ENCODE assay signal across 35 cellular contexts in genomic region chr16:49496656-49497055, GRCh38.
"Had no signal": no experiment of that assay in that cellular context is flagged by ENCODE, and none has a peak within 500 bp of the region (broad histone marks: within the 10 kb centered on the region; RNA-seq: fewer than 3 reads in every experiment).

No MANE protein-coding gene starts in this region.

- H3K9me3 ChIP-seq: adrenal gland, body of pancreas, breast epithelium, MG63 had no signal

- DNase-seq: activated CD4-positive, alpha-beta memory T cell treated with anti-CD3 and anti-CD28 coated beads for 36 hours; activated CD4-positive, alpha-beta T cell treated with anti-CD3 and anti-CD28 coated beads for 4 hours; activated CD4-positive, alpha-beta T cell treated with anti-CD3 and anti-CD28 coated beads, Interleukin-2, amount 50 U/mL, for 1 hour; activated CD4-positive, CD25-positive, alpha-beta regulatory T cell treated with anti-CD3 and anti-CD28 coated beads, Interleukin-2, amount 50 U/mL, for 72 hours; activated effector memory CD4-positive, alpha-beta T cell treated with anti-CD3 and anti-CD28 coated beads, Interleukin-2, amount 50 U/mL, for 16 hours; activated naive CD4-positive, alpha-beta T cell; activated naive CD4-positive, alpha-beta T cell treated with anti-CD3 and anti-CD28 coated beads, Interleukin-2, amount 50 U/mL, for 16 hours; activated T-cell treated with anti-CD3 and anti-CD28 coated beads, Interleukin-2, amount 50 U/mL, for 1 hour; activated T-cell treated with anti-CD3 and anti-CD28 coated beads, Interleukin-2, amount 50 U/mL, for 72 hours; adrenal gland; body of pancreas; Kasumi-1; KG1; MG63; NCI-H1092; NCI-H1436 treated with DMSO at 0.1 percent for 48 hours; NCI-H187; NCI-H2029 treated with DMSO at 0.1 percent for 48 hours; NCI-H2107; NCI-H2171; NCI-H510A; NCI-H526; NCI-H748 treated with DMSO at 0.1 percent for 48 hours; NK-92 treated with Interleukin-12 subunit alpha and Interleukin-12 subunit beta, amount 100 ng/mL, for 24 hours; PC-3; Right ventricle myocardium superior; SW 1271; T-helper 1 cell; T-helper 2 cell; T-helper 9 cell had no signal

- H3K27me3 Mint-ChIP-seq: activated CD4-positive, alpha-beta memory T cell treated with anti-CD3 and anti-CD28 coated beads for 36 hours had no signal

- H3K9me3 Mint-ChIP-seq: activated B cell treated with CpG ODN at 0.5 μM for 24 hours; activated CD4-positive, alpha-beta memory T cell treated with anti-CD3 and anti-CD28 coated beads for 36 hours; activated T-cell treated with anti-CD3 and anti-CD28 coated beads, Interleukin-2, amount 50 U/mL, for 72 hours; activated T-helper 17 cell treated with anti-CD3 and anti-CD28 coated beads, Interleukin-2, amount 50 U/mL, for 72 hours had no signal

- H3K27ac ChIP-seq: adrenal gland, body of pancreas, breast epithelium, RWPE1, VCaP had no signal

- H3K36me3 ChIP-seq: adrenal gland, breast epithelium, MG63 had no signal

- H3K36me3 Mint-ChIP-seq: activated CD4-positive, alpha-beta memory T cell treated with anti-CD3 and anti-CD28 coated beads for 36 hours had no signal

- H3K27ac Mint-ChIP-seq: activated B cell treated with CpG ODN at 0.5 μM for 24 hours; activated CD4-positive, alpha-beta memory T cell treated with anti-CD3 and anti-CD28 coated beads for 36 hours; activated T-cell treated with anti-CD3 and anti-CD28 coated beads, Interleukin-2, amount 50 U/mL, for 72 hours; activated T-helper 17 cell treated with anti-CD3 and anti-CD28 coated beads, Interleukin-2, amount 50 U/mL, for 72 hours had no signal

- H3K27me3 ChIP-seq: adrenal gland, body of pancreas, breast epithelium, MG63 had no signal

- H3K4me3 Mint-ChIP-seq: activated B cell treated with CpG ODN at 0.5 μM for 24 hours; activated CD4-positive, alpha-beta memory T cell treated with anti-CD3 and anti-CD28 coated beads for 36 hours; activated T-cell treated with anti-CD3 and anti-CD28 coated beads, Interleukin-2, amount 50 U/mL, for 72 hours; activated T-helper 17 cell treated with anti-CD3 and anti-CD28 coated beads, Interleukin-2, amount 50 U/mL, for 72 hours had no signal

- H3K4me3 ChIP-seq: adrenal gland, body of pancreas, breast epithelium, MG63 had no signal
